2 cellular contexts compared by ENCODE assay signal in genomic region chr19:53034054-53034453, GRCh38.
A peak's percentile ranks its signal among the peaks of the same experiment; 100 is the strongest.
TF ChIP-seq lines count a peak whose summit lies in the region.

No MANE protein-coding gene starts in this region.

TF ChIP-seq in HepG2, 621 proteins besides CTCF, POLR2A, EP300 and RAD21:
- peak; percentile 67; the same call in 1 of the 2 replicates for TF ChIP-seq RAD51 (IDR thresholded peaks at IDR 0.05; ENCODE audit: borderline replicate concordance)
- no peak for TF ChIP-seq ZSCAN21 (CRISPR knock-in tag; IDR thresholded peaks at IDR 0.05; ENCODE audit: borderline replicate concordance)

TF ChIP-seq in K562, 482 proteins besides CTCF, POLR2A, EP300 and RAD21:
- no peak for TF ChIP-seq ZNF354B (CRISPR knock-in tag; IDR thresholded peaks at IDR 0.05)
- TF ChIP-seq RAD51 (IDR thresholded peaks at IDR 0.05; ENCODE audit: borderline replicate concordance, low read depth) = peak; percentile 39; the same call in 1 of the 2 replicates
- TF ChIP-seq PTRF (tag; IDR thresholded peaks at IDR 0.05) = no peak
- TF ChIP-seq KLF13 (tag; IDR thresholded peaks at IDR 0.05; ENCODE audit: borderline replicate concordance, low read depth) = no peak
- TF ChIP-seq ZKSCAN1 (IDR thresholded peaks at IDR 0.05; ENCODE audit: low read depth, low read length) = no peak
- no peak for TF ChIP-seq ZFP30 (CRISPR knock-in tag; IDR thresholded peaks at IDR 0.05; ENCODE audit: borderline replicate concordance)
- no peak for TF ChIP-seq STAT6 (CRISPR knock-in tag; IDR thresholded peaks at IDR 0.05)
- no peak for TF ChIP-seq AFF1 (IDR thresholded peaks at IDR 0.05; ENCODE audit: low read depth in 1 of 2, partially characterized antibody in 2 of 2)
- peak; percentile 82 for TF ChIP-seq TFE3 (CRISPR knock-in tag; IDR thresholded peaks at IDR 0.05)
- no peak for TF ChIP-seq FOXJ3 (CRISPR knock-in tag; IDR thresholded peaks at IDR 0.05)
- TF ChIP-seq SRSF3 (IDR thresholded peaks at IDR 0.05; ENCODE audit: insufficient read depth, low read length) = no peak
- TF ChIP-seq, protein P1, sequence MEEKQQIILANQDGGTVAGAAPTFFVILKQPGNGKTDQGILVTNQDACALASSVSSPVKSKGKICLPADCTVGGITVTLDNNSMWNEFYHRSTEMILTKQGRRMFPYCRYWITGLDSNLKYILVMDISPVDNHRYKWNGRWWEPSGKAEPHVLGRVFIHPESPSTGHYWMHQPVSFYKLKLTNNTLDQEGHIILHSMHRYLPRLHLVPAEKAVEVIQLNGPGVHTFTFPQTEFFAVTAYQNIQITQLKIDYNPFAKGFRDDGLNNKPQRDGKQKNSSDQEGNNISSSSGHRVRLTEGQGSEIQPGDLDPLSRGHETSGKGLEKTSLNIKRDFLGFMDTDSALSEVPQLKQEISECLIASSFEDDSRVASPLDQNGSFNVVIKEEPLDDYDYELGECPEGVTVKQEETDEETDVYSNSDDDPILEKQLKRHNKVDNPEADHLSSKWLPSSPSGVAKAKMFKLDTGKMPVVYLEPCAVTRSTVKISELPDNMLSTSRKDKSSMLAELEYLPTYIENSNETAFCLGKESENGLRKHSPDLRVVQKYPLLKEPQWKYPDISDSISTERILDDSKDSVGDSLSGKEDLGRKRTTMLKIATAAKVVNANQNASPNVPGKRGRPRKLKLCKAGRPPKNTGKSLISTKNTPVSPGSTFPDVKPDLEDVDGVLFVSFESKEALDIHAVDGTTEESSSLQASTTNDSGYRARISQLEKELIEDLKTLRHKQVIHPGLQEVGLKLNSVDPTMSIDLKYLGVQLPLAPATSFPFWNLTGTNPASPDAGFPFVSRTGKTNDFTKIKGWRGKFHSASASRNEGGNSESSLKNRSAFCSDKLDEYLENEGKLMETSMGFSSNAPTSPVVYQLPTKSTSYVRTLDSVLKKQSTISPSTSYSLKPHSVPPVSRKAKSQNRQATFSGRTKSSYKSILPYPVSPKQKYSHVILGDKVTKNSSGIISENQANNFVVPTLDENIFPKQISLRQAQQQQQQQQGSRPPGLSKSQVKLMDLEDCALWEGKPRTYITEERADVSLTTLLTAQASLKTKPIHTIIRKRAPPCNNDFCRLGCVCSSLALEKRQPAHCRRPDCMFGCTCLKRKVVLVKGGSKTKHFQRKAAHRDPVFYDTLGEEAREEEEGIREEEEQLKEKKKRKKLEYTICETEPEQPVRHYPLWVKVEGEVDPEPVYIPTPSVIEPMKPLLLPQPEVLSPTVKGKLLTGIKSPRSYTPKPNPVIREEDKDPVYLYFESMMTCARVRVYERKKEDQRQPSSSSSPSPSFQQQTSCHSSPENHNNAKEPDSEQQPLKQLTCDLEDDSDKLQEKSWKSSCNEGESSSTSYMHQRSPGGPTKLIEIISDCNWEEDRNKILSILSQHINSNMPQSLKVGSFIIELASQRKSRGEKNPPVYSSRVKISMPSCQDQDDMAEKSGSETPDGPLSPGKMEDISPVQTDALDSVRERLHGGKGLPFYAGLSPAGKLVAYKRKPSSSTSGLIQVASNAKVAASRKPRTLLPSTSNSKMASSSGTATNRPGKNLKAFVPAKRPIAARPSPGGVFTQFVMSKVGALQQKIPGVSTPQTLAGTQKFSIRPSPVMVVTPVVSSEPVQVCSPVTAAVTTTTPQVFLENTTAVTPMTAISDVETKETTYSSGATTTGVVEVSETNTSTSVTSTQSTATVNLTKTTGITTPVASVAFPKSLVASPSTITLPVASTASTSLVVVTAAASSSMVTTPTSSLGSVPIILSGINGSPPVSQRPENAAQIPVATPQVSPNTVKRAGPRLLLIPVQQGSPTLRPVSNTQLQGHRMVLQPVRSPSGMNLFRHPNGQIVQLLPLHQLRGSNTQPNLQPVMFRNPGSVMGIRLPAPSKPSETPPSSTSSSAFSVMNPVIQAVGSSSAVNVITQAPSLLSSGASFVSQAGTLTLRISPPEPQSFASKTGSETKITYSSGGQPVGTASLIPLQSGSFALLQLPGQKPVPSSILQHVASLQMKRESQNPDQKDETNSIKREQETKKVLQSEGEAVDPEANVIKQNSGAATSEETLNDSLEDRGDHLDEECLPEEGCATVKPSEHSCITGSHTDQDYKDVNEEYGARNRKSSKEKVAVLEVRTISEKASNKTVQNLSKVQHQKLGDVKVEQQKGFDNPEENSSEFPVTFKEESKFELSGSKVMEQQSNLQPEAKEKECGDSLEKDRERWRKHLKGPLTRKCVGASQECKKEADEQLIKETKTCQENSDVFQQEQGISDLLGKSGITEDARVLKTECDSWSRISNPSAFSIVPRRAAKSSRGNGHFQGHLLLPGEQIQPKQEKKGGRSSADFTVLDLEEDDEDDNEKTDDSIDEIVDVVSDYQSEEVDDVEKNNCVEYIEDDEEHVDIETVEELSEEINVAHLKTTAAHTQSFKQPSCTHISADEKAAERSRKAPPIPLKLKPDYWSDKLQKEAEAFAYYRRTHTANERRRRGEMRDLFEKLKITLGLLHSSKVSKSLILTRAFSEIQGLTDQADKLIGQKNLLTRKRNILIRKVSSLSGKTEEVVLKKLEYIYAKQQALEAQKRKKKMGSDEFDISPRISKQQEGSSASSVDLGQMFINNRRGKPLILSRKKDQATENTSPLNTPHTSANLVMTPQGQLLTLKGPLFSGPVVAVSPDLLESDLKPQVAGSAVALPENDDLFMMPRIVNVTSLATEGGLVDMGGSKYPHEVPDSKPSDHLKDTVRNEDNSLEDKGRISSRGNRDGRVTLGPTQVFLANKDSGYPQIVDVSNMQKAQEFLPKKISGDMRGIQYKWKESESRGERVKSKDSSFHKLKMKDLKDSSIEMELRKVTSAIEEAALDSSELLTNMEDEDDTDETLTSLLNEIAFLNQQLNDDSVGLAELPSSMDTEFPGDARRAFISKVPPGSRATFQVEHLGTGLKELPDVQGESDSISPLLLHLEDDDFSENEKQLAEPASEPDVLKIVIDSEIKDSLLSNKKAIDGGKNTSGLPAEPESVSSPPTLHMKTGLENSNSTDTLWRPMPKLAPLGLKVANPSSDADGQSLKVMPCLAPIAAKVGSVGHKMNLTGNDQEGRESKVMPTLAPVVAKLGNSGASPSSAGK (IDR thresholded peaks at IDR 0.05) = no peak
